7 cellular contexts compared by ENCODE assay signal in genomic region chr2:68062680-68063387, GRCh38. TPM values are rescaled to one million over a fixed set of nuclear protein-coding genes. Genes with fewer than 3 reads are reported as not detected.
DNase-seq lines count a peak whose midpoint lies in the region; ATAC-seq and TF ChIP-seq lines count a peak whose summit lies in the region.

C1D (minus strand) TSS chr2:68063004; CDS start chr2:68047310, 15,694 bp downstream.

- ATAC-seq in GM18505 (IDR thresholded peaks at IDR 0.05; ENCODE audit: unreplicated experiment): peak; percentile 92
- ATAC-seq in HG02973 (IDR thresholded peaks at IDR 0.05; ENCODE audit: unreplicated experiment): peak; percentile 91

- H3K36me3 ChIP-seq in hepatocyte (replicated peaks; ENCODE audit: insufficient read depth, low read depth): no peaks in the 10 kb centered on the region

- no peak for TF ChIP-seq CTCF in astrocyte of the cerebellum (IDR thresholded peaks at IDR 0.05; ENCODE audit: low read depth, low read length, missing control alignments)
- TF ChIP-seq CTCF in hepatocyte (IDR thresholded peaks at IDR 0.05; ENCODE audit: poor library complexity): no peak

- H3K79me2 ChIP-seq in hepatocyte: peaks cover 48% of the 10 kb centered on the region

- H4K20me1 ChIP-seq in hepatocyte (ENCODE audit: insufficient read depth, poor library complexity, severe bottlenecking): peaks cover 5% of the 10 kb centered on the region

- peak within 1 kb of the TSS; percentile 96 for H3K27ac ChIP-seq in hepatocyte

- DNase-seq in NCI-H2029 treated with DMSO at 0.1 percent for 48 hours (lab: John Stamatoyannopoulos, UW) (peak; percentile 77), T-helper 9 cell (peak; percentile 95), astrocyte of the cerebellum (ENCODE audit: low read depth) (peak; percentile 84), hepatocyte (ENCODE audit: low spot score) (peak; percentile 97), renal cortical epithelial cell (ENCODE audit: low read depth) (peak; percentile 80)

- peak within 1 kb of the TSS; percentile 90 for H3K4me2 ChIP-seq in hepatocyte

- under 1% methylated on average over 34 of the region's 34 CpGs for WGBS in hepatocyte (ENCODE audit: low lambda C conversion rate, missing lambda C conversion rate)

- peak within 1 kb of the TSS; percentile 68 for H3K4me3 ChIP-seq in astrocyte of the cerebellum (ENCODE audit: low read depth, low read length)
- H3K4me3 ChIP-seq in hepatocyte: peak within 1 kb of the TSS; percentile 76

- TF ChIP-seq POLR2A in GM18505 (IDR thresholded peaks at IDR 0.05; ENCODE audit: borderline replicate concordance, extremely low read depth, insufficient read depth, insufficient read length): peak; percentile 89

- H3K4me1 ChIP-seq in hepatocyte (ENCODE audit: insufficient read depth): peaks cover 14% of the 10 kb centered on the region

- H3K9me3 ChIP-seq in hepatocyte (ENCODE audit: low read depth): no peaks in the 10 kb centered on the region

- H3K9me2 ChIP-seq in hepatocyte (replicated peaks; ENCODE audit: insufficient read depth): no peaks in the 10 kb centered on the region

- in situ Hi-C loops in astrocyte of the cerebellum (cut with HindIII; ENCODE audit: low sequenced_read_pairs): no loop called here

- H3K27me3 ChIP-seq in hepatocyte: no peaks in the 10 kb centered on the region

- H2AFZ ChIP-seq in hepatocyte: peak within 1 kb of the TSS; percentile 65

RNA-seq across cellular contexts. Expression of gene C1D, which starts in this region (rescaled TPM):
- 52.1 and 55.6 TPM in 2 replicates for total RNA-seq in hepatocyte
- 29.4 and 34.7 TPM in 2 replicates for polyA plus RNA-seq in hepatocyte
- total RNA-seq in renal cortical epithelial cell: 23.3 and 49.5 TPM in 2 replicates

Comparison
In these comparisons a context has a peak if more than half of its experiments do, and no peak if none do; other contexts are left out.
1. Peak in every context shown above with its lines: DNase-seq, ATAC-seq, H3K4me3 ChIP-seq and H3K27ac ChIP-seq.